1 cellular context compared by ENCODE assay signal in the genomic region with DNA sequence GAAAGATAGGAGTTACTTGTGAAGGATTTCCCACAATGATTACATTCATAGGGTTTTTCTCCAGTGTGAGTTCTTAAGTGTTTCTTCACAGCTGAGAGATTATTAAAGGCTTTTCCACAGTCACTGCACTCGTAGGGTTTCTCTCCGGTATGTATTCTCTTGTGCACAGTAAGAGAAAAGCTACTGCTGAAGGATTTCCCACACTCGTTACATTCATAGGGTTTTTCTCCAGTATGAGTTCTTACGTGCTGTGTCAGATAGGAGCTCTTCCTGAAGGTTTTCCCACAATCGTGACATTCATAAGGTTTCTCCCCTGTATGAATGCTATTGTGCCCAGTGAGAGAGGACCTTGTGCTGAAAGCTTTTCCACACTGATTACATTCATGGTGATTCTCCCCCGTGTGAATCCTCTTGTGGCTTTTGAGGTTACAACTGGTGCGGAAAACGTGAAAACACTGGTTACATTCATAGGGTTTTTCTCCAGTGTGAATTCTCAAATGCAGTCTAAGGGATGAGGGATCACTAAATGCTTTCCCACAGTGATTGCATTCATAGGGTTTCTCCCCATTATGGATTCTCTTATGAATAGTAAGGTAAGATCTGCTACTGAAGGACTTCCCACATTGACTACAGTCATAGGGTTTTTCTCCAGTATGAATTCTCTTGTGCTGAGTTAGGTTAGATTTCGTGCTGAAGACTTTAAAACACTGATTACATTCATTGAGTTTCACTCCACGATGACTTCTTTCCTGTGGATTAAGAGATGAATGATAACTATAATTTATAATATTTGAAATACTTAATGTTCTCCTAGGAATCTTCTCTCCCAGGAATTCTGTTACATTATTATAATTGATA.
TF ChIP-seq lines count a peak whose summit lies in the region.

No MANE protein-coding gene starts in this region.

TF ChIP-seq in GM23338, 12 proteins besides CTCF, POLR2A, EP300 and RAD21 (continued from another document):
- TF ChIP-seq, protein P1, sequence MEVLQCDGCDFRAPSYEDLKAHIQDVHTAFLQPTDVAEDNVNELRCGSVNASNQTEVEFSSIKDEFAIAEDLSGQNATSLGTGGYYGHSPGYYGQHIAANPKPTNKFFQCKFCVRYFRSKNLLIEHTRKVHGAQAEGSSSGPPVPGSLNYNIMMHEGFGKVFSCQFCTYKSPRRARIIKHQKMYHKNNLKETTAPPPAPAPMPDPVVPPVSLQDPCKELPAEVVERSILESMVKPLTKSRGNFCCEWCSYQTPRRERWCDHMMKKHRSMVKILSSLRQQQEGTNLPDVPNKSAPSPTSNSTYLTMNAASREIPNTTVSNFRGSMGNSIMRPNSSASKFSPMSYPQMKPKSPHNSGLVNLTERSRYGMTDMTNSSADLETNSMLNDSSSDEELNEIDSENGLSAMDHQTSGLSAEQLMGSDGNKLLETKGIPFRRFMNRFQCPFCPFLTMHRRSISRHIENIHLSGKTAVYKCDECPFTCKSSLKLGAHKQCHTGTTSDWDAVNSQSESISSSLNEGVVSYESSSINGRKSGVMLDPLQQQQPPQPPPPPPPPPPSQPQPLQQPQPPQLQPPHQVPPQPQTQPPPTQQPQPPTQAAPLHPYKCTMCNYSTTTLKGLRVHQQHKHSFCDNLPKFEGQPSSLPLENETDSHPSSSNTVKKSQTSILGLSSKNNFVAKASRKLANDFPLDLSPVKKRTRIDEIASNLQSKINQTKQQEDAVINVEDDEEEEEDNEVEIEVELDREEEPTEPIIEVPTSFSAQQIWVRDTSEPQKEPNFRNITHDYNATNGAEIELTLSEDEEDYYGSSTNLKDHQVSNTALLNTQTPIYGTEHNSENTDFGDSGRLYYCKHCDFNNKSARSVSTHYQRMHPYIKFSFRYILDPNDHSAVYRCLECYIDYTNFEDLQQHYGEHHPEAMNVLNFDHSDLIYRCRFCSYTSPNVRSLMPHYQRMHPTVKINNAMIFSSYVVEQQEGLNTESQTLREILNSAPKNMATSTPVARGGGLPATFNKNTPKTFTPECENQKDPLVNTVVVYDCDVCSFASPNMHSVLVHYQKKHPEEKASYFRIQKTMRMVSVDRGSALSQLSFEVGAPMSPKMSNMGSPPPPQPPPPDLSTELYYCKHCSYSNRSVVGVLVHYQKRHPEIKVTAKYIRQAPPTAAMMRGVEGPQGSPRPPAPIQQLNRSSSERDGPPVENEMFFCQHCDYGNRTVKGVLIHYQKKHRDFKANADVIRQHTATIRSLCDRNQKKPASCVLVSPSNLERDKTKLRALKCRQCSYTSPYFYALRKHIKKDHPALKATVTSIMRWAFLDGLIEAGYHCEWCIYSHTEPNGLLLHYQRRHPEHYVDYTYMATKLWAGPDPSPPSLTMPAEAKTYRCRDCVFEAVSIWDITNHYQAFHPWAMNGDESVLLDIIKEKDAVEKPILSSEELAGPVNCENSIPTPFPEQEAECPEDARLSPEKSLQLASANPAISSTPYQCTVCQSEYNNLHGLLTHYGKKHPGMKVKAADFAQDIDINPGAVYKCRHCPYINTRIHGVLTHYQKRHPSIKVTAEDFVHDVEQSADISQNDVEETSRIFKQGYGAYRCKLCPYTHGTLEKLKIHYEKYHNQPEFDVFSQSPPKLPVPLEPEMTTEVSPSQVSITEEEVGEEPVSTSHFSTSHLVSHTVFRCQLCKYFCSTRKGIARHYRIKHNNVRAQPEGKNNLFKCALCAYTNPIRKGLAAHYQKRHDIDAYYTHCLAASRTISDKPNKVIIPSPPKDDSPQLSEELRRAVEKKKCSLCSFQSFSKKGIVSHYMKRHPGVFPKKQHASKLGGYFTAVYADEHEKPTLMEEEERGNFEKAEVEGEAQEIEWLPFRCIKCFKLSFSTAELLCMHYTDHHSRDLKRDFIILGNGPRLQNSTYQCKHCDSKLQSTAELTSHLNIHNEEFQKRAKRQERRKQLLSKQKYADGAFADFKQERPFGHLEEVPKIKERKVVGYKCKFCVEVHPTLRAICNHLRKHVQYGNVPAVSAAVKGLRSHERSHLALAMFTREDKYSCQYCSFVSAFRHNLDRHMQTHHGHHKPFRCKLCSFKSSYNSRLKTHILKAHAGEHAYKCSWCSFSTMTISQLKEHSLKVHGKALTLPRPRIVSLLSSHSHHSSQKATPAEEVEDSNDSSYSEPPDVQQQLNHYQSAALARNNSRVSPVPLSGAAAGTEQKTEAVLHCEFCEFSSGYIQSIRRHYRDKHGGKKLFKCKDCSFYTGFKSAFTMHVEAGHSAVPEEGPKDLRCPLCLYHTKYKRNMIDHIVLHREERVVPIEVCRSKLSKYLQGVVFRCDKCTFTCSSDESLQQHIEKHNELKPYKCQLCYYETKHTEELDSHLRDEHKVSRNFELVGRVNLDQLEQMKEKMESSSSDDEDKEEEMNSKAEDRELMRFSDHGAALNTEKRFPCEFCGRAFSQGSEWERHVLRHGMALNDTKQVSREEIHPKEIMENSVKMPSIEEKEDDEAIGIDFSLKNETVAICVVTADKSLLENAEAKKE (CRISPR knock-in tag; IDR thresholded peaks at IDR 0.05): no peak
- TF ChIP-seq EZH2phosphoT487 (IDR thresholded peaks at IDR 0.05; ENCODE audit: unreplicated experiment): no peak
- TF ChIP-seq, protein P2, sequence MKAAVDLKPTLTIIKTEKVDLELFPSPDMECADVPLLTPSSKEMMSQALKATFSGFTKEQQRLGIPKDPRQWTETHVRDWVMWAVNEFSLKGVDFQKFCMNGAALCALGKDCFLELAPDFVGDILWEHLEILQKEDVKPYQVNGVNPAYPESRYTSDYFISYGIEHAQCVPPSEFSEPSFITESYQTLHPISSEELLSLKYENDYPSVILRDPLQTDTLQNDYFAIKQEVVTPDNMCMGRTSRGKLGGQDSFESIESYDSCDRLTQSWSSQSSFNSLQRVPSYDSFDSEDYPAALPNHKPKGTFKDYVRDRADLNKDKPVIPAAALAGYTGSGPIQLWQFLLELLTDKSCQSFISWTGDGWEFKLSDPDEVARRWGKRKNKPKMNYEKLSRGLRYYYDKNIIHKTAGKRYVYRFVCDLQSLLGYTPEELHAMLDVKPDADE (IDR thresholded peaks at IDR 0.05): no peak
- TF ChIP-seq POLR2AphosphoS5 (IDR thresholded peaks at IDR 0.05; ENCODE audit: low read depth): no peak
- TF ChIP-seq, protein P3, sequence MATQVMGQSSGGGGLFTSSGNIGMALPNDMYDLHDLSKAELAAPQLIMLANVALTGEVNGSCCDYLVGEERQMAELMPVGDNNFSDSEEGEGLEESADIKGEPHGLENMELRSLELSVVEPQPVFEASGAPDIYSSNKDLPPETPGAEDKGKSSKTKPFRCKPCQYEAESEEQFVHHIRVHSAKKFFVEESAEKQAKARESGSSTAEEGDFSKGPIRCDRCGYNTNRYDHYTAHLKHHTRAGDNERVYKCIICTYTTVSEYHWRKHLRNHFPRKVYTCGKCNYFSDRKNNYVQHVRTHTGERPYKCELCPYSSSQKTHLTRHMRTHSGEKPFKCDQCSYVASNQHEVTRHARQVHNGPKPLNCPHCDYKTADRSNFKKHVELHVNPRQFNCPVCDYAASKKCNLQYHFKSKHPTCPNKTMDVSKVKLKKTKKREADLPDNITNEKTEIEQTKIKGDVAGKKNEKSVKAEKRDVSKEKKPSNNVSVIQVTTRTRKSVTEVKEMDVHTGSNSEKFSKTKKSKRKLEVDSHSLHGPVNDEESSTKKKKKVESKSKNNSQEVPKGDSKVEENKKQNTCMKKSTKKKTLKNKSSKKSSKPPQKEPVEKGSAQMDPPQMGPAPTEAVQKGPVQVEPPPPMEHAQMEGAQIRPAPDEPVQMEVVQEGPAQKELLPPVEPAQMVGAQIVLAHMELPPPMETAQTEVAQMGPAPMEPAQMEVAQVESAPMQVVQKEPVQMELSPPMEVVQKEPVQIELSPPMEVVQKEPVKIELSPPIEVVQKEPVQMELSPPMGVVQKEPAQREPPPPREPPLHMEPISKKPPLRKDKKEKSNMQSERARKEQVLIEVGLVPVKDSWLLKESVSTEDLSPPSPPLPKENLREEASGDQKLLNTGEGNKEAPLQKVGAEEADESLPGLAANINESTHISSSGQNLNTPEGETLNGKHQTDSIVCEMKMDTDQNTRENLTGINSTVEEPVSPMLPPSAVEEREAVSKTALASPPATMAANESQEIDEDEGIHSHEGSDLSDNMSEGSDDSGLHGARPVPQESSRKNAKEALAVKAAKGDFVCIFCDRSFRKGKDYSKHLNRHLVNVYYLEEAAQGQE (IDR thresholded peaks at IDR 0.05; ENCODE audit: unreplicated experiment): no peak
- no peak for TF ChIP-seq ZNF331 (CRISPR knock-in tag; IDR thresholded peaks at IDR 0.05; ENCODE audit: low read depth)
- TF ChIP-seq CREB1 (CRISPR knock-in tag; IDR thresholded peaks at IDR 0.05; ENCODE audit: low read depth): no peak
TF ChIP-seq in GM23338: peak in this region for 0.
